In genomic region chr22:36856121-36856791, GRCh38 we compare ENCODE assay signal across 8 cellular contexts. TPM values are rescaled to one million over a fixed set of nuclear protein-coding genes. Genes with fewer than 3 reads are reported as not detected.
A peak's percentile ranks its signal among the peaks of the same experiment; 100 is the strongest.
DNase-seq lines count a peak whose midpoint lies in the region; ATAC-seq, FAIRE-seq and TF ChIP-seq lines count a peak whose summit lies in the region.

No MANE protein-coding gene starts in this region.

- TF ChIP-seq CTCF in AG04450 (IDR thresholded peaks at IDR 0.05; ENCODE audit: low read depth, low read length) (peak; percentile 100), heart left ventricle (IDR thresholded peaks at IDR 0.05) (peak; percentile 99 to 100 (median 100))

- H3K27ac ChIP-seq in AG04450 (ENCODE audit: low read depth, low read length) (no peak overlapping the region), heart left ventricle (no peak overlapping the region)

- H3K27me3 Mint-ChIP-seq in T-cell: peaks cover 0 to 4% of the 10 kb centered on the region in 2 donors
- no peaks in the 10 kb centered on the region for H3K27me3 Mint-ChIP-seq in activated naive CD8-positive, alpha-beta T cell treated with anti-CD3 and anti-CD28 coated beads, Interleukin-2, amount 10 ng/mL, durations not matched to agents 7 days and 5 days

- no peak overlapping the region for H3K4me3 ChIP-seq in AG04450 (ENCODE audit: low read depth, low read length)
- no peak overlapping the region for H3K4me3 ChIP-seq in heart left ventricle

- peaks cover 6% of the 10 kb centered on the region for H3K9me3 ChIP-seq in AG04450 (ENCODE audit: control insufficient read depth, insufficient read depth, low read length)
- H3K9me3 ChIP-seq in heart left ventricle: no peaks in the 10 kb centered on the region

- no peaks in the 10 kb centered on the region for H3K9me3 Mint-ChIP-seq in T-cell
- no peaks in the 10 kb centered on the region for H3K9me3 Mint-ChIP-seq in activated naive CD8-positive, alpha-beta T cell treated with anti-CD3 and anti-CD28 coated beads, Interleukin-2, amount 10 ng/mL, durations not matched to agents 7 days and 5 days

- peaks cover 27 to 30% (median 30%) of the 10 kb centered on the region in 3 donors for H3K4me1 Mint-ChIP-seq in T-cell
- H3K4me1 Mint-ChIP-seq in activated naive CD8-positive, alpha-beta T cell treated with anti-CD3 and anti-CD28 coated beads, Interleukin-2, amount 10 ng/mL, durations not matched to agents 7 days and 5 days: peaks cover 39% of the 10 kb centered on the region

- CTCF ChIA-PET in AG04450 (lab: Charles Lee) (interaction anchor here (0.6 to 5.5 kb wide), 90 partner anchors 9 to 343 kb away, joined by 3 to 140 read pairs (median 5); partner anchors contain the start of genes CSF2RB, IFT27 and TST), T-cell (lab: Charles Lee) (interaction anchor here (0.5 to 1.4 kb wide), 9 partner anchors 13 to 363 kb away, joined by 3 to 13 read pairs (median 3); partner anchors contain the start of gene IFT27 (in 1 of the 2))

- ATAC-seq in T-cell (replicated peaks in 1 of 4) (peak; percentile 67 to 75 (median 69)), heart left ventricle (peak; percentile 77 to 93 (median 90)), GM21717 (IDR thresholded peaks at IDR 0.05; ENCODE audit: unreplicated experiment) (no peak)
- ATAC-seq in activated naive CD8-positive, alpha-beta T cell treated with anti-CD3 and anti-CD28 coated beads, Interleukin-2, amount 10 ng/mL, durations not matched to agents 7 days and 5 days (ENCODE audit: low read depth): peak; percentile 46

- TF ChIP-seq POLR2A in heart left ventricle (IDR thresholded peaks at IDR 0.05): no peak

- H3K27me3 ChIP-seq in AG04450 (ENCODE audit: control insufficient read depth, insufficient read depth, low read length) (peaks cover 13% of the 10 kb centered on the region), heart left ventricle (peaks cover 0 to 11% (median 0%) of the 10 kb centered on the region in 9 donors)

- FAIRE-seq in GM19239 (lab: Jason Lieb, UNC): peak; percentile 96

- DNase-seq in AG04450 (ENCODE audit: low read depth, low spot score) (peak; percentile 68), GM19239 (ENCODE audit: insufficient read length, low spot score) (peak; percentile 41), NCI-H146 treated with DMSO at 0.1 percent for 48 hours (lab: John Stamatoyannopoulos, UW; ENCODE audit: unreplicated experiment) (peak; percentile 29), T-cell (peak; percentile 65 to 97 (median 90)), heart left ventricle (peak; percentile 89 to 95 (median 91)), putamen (ENCODE audit: low spot score) (peak; percentile 83)
- DNase-seq in activated naive CD8-positive, alpha-beta T cell treated with anti-CD3 and anti-CD28 coated beads, Interleukin-2, amount 10 ng/mL, durations not matched to agents 7 days and 5 days: peak; percentile 99

- peak overlapping the region; percentile 4 to 56 (median 7) for H3K4me3 Mint-ChIP-seq in T-cell
- H3K4me3 Mint-ChIP-seq in activated naive CD8-positive, alpha-beta T cell treated with anti-CD3 and anti-CD28 coated beads, Interleukin-2, amount 10 ng/mL, durations not matched to agents 7 days and 5 days: peak overlapping the region; percentile 66

- H3K36me3 Mint-ChIP-seq in T-cell: no peaks in the 10 kb centered on the region
- H3K36me3 Mint-ChIP-seq in activated naive CD8-positive, alpha-beta T cell treated with anti-CD3 and anti-CD28 coated beads, Interleukin-2, amount 10 ng/mL, durations not matched to agents 7 days and 5 days: no peaks in the 10 kb centered on the region

- H3K36me3 ChIP-seq in heart left ventricle: no peaks in the 10 kb centered on the region

- peaks cover 0 to 42% (median 8%) of the 10 kb centered on the region in 12 donors for H3K4me1 ChIP-seq in heart left ventricle

- peak overlapping the region; percentile 37 to 79 for H3K27ac Mint-ChIP-seq in T-cell
- peak overlapping the region; percentile 67 for H3K27ac Mint-ChIP-seq in activated naive CD8-positive, alpha-beta T cell treated with anti-CD3 and anti-CD28 coated beads, Interleukin-2, amount 10 ng/mL, durations not matched to agents 7 days and 5 days

- intact Hi-C loops in heart left ventricle (cut with DNase I): loop anchor here (1.0 to 5.0 kb wide), 11 partner anchors 73 to 314 kb away; no protein-coding TSS in a partner anchor

- POLR2A ChIA-PET in AG04450 (lab: Yijun Ruan, JAX) (interaction anchor here (0.5 kb wide), 1 partner anchor 54 kb away, joined by 7 read pairs; no protein-coding TSS in a partner anchor), T-cell (lab: Charles Lee) (no interaction called here)
- POLR2A ChIA-PET in activated naive CD8-positive, alpha-beta T cell treated with anti-CD3 and anti-CD28 coated beads, Interleukin-2, amount 10 ng/mL, durations not matched to agents 7 days and 5 days (lab: Charles Lee): interaction anchor here (0.7 to 1.3 kb wide), 4 partner anchors 74 to 343 kb away, joined by 3 to 8 read pairs (median 6); partner anchors contain the start of gene IFT27

- WGBS in heart left ventricle, 4 donors: 7 to 9% (median 7%) methylated on average over 22 to 30 of the region's 30 CpGs

RNA-seq across cellular contexts. Expression of gene NCF4, which starts 4.5 kb away (rescaled TPM):
- polyA plus RNA-seq in AG04450 (2011; rRNA removed): not detected in 2 replicates
- polyA minus RNA-seq in AG04450 (2011; rRNA and poly(A)+ RNA removed): not detected in 2 replicates
- 10 to 100 TPM in 4 of 5 donors, 1 to 10 TPM in 1; 8.0 to 23.6 (median 15.9) TPM for total RNA-seq in T-cell
- 10 to 100 TPM; 31.0 to 35.3 TPM for total RNA-seq in activated naive CD8-positive, alpha-beta T cell treated with anti-CD3 and anti-CD28 coated beads, Interleukin-2, amount 10 ng/mL, durations not matched to agents 7 days and 5 days
- 10 to 100 TPM in 2 of 9 donors, 1 to 10 TPM in 7; 1.9 to 33.3 (median 4.5) TPM for total RNA-seq in heart left ventricle
- 1 to 10 TPM; 3.4 to 5.9 TPM for polyA plus RNA-seq in heart left ventricle

RNA-seq across cellular contexts. Expression of gene PVALB, which starts 39.4 kb away (rescaled TPM):
- polyA plus RNA-seq in AG04450 (2011; rRNA removed): not detected in 2 replicates
- polyA minus RNA-seq in AG04450 (2011; rRNA and poly(A)+ RNA removed): not detected in 2 replicates
- not detected for total RNA-seq in T-cell
- total RNA-seq in activated naive CD8-positive, alpha-beta T cell treated with anti-CD3 and anti-CD28 coated beads, Interleukin-2, amount 10 ng/mL, durations not matched to agents 7 days and 5 days: not detected
- total RNA-seq in heart left ventricle: not detected
- polyA plus RNA-seq in heart left ventricle: not detected

RNA-seq across cellular contexts. Expression of gene CSF2RB, which starts 57.2 kb away (rescaled TPM):
- polyA plus RNA-seq in AG04450 (2011; rRNA removed) (not detected in 2 replicates), heart left ventricle (1 to 10 TPM in 1 of 2 donors, under 1 TPM in 1; 0.69 to 1.4 TPM)
- not detected in 2 replicates for polyA minus RNA-seq in AG04450 (2011; rRNA and poly(A)+ RNA removed)
- total RNA-seq in T-cell (1 to 10 TPM; 3.4 to 6.0 (median 4.1) TPM), heart left ventricle (10 to 100 TPM in 1 of 9 donors, 1 to 10 TPM in 8; 1.5 to 39.4 (median 2.3) TPM)
- 1 to 10 TPM; 1.1 to 1.3 TPM for total RNA-seq in activated naive CD8-positive, alpha-beta T cell treated with anti-CD3 and anti-CD28 coated beads, Interleukin-2, amount 10 ng/mL, durations not matched to agents 7 days and 5 days

Comparison
In these comparisons a context has a peak if more than half of its experiments do, and no peak if none do; other contexts are left out.
1. DNase-seq: peak in every context shown above with its lines; median percentile 99 in activated naive CD8-positive, alpha-beta T cell treated with anti-CD3 and anti-CD28 coated beads, Interleukin-2, amount 10 ng/mL, durations not matched to agents 7 days and 5 days; 91 in heart left ventricle; 90 in T-cell; 83 in putamen; 68 in AG04450; 41 in GM19239; 29 in NCI-H146 treated with DMSO at 0.1 percent for 48 hours.
2. POLR2A ChIA-PET loops: an anchor here in AG04450 (0.5 kb wide) and activated naive CD8-positive, alpha-beta T cell treated with anti-CD3 and anti-CD28 coated beads, Interleukin-2, amount 10 ng/mL, durations not matched to agents 7 days and 5 days (0.7 to 1.3 kb wide); none called in T-cell.